Comparison of ENCODE assay signal across 8 cellular contexts in genomic region chr6:149545258-149545753, GRCh38. TPM values are rescaled to one million over a fixed set of nuclear protein-coding genes. Genes with fewer than 3 reads are reported as not detected.
DNase-seq lines count a peak whose midpoint lies in the region; ATAC-seq and TF ChIP-seq lines count a peak whose summit lies in the region.

No MANE protein-coding gene starts in this region.

- no peak for TF ChIP-seq CTCF in CD14-positive monocyte (IDR thresholded peaks at IDR 0.05)

- 0% methylated on average over 16 of the region's 16 CpGs for WGBS in ectodermal cell, 2 experiments

- peak overlapping the region; percentile 83 for H3K4me3 ChIP-seq in ectodermal cell (ENCODE audit: insufficient read depth, low read depth, low read length)

- H3K9me3 ChIP-seq in ectodermal cell (ENCODE audit: control insufficient read depth, low read length) = no peaks in the 10 kb centered on the region

- peaks cover 11% of the 10 kb centered on the region for H3K4me1 ChIP-seq in ectodermal cell (ENCODE audit: control insufficient read depth, insufficient read depth, low read length)

- H3K27ac Mint-ChIP-seq in CD14-positive monocyte = peak overlapping the region; percentile 99 to 100 (median 100)

- peaks cover 0 to 2% (median 0%) of the 10 kb centered on the region in 7 donors for H3K9me3 Mint-ChIP-seq in CD14-positive monocyte

- H3K36me3 Mint-ChIP-seq in CD14-positive monocyte = peaks cover 10 to 15% of the 10 kb centered on the region in 2 donors

- peaks cover 25% of the 10 kb centered on the region for H3K4me1 Mint-ChIP-seq in CD14-positive monocyte

- DNase-seq in CD14-positive monocyte (ENCODE audit: low spot score) = peak; percentile 83
- DNase-seq in NCI-H146 (lab: John Stamatoyannopoulos, UW) = peak; percentile 61
- DNase-seq in activated CD4-positive, alpha-beta T cell treated with anti-CD3 and anti-CD28 coated beads, Interleukin-2, amount 50 U/mL, for 48 hours = peak; percentile 48 to 67
- DNase-seq in lung microvascular endothelial cell (ENCODE audit: low read depth in 2 of 2) = peak; percentile 79 to 89
- peak; percentile 1 for DNase-seq in stimulated activated CD8-positive, alpha-beta memory T cell treated with anti-CD3 and anti-CD28 coated beads, Interleukin-15, amount 100 ng/mL, for 24 hours (ENCODE audit: low read depth)

- H3K4me3 Mint-ChIP-seq in CD14-positive monocyte = peak overlapping the region; percentile 97 to 99

- ATAC-seq in GM21723 (IDR thresholded peaks at IDR 0.05; ENCODE audit: unreplicated experiment) = peak; percentile 29
- ATAC-seq in GM19452 (IDR thresholded peaks at IDR 0.05; ENCODE audit: unreplicated experiment) = no peak

- H3K27me3 ChIP-seq in ectodermal cell (ENCODE audit: control insufficient read depth, insufficient read depth, low read length, poor library complexity, severe bottlenecking) = peaks cover 5% of the 10 kb centered on the region

- intact Hi-C loops in CD14-positive monocyte (cut with micrococcal nuclease) = loop anchor here in 1 of 2 donors (10.0 kb wide), 1 partner anchor 389 kb away; no protein-coding TSS in a partner anchor

- peaks cover 0 to 12% (median 0%) of the 10 kb centered on the region in 3 donors for H3K27me3 Mint-ChIP-seq in CD14-positive monocyte (ENCODE audit: low read depth in 3 of 3)

- H3K27ac ChIP-seq in ectodermal cell (ENCODE audit: insufficient read depth, low read depth, low read length, poor library complexity, severe bottlenecking) = peak overlapping the region; percentile 99

- H3K36me3 ChIP-seq in ectodermal cell (ENCODE audit: control insufficient read depth, insufficient read depth, low read length) = no peaks in the 10 kb centered on the region

RNA-seq across cellular contexts. Expression of gene PPIL4, which starts 0.5 kb away (rescaled TPM):
- polyA plus RNA-seq in CD14-positive monocyte = 1 to 10 TPM; 4.4 to 9.2 TPM
- polyA plus RNA-seq in ectodermal cell (2013, experiment 1 of 4) = 42.5 TPM
- polyA plus RNA-seq in ectodermal cell (2013, experiment 2 of 4) = 43.3 TPM
- 31.2 TPM for polyA plus RNA-seq in ectodermal cell (2013, experiment 3 of 4)
- polyA plus RNA-seq in ectodermal cell (2013, experiment 4 of 4) = 30.2 TPM
- total RNA-seq in lung microvascular endothelial cell = 18.1 and 21.8 TPM in 2 replicates

RNA-seq across cellular contexts. Expression of gene GINM1, which starts 20.9 kb away (rescaled TPM):
- polyA plus RNA-seq in CD14-positive monocyte = 10 to 100 TPM; 42.3 to 44.4 TPM
- 25.2 TPM for polyA plus RNA-seq in ectodermal cell (2013, experiment 1 of 4)
- 24.6 TPM for polyA plus RNA-seq in ectodermal cell (2013, experiment 2 of 4)
- 24.3 TPM for polyA plus RNA-seq in ectodermal cell (2013, experiment 3 of 4)
- polyA plus RNA-seq in ectodermal cell (2013, experiment 4 of 4) = 27.8 TPM
- 35.1 and 42.1 TPM in 2 replicates for total RNA-seq in lung microvascular endothelial cell

Comparison
In these comparisons a context has a peak if more than half of its experiments do, and no peak if none do; other contexts are left out.
1. DNase-seq: peak in every context shown above with its lines; median percentile 84 in lung microvascular endothelial cell; 83 in CD14-positive monocyte; 61 in NCI-H146; 58 in activated CD4-positive, alpha-beta T cell treated with anti-CD3 and anti-CD28 coated beads, Interleukin-2, amount 50 U/mL, for 48 hours; 1 in stimulated activated CD8-positive, alpha-beta memory T cell treated with anti-CD3 and anti-CD28 coated beads, Interleukin-15, amount 100 ng/mL, for 24 hours.